Comparison of ENCODE assay signal across 8 cellular contexts in genomic region chr3:121749276-121750086, GRCh38. TPM values are rescaled to one million over a fixed set of nuclear protein-coding genes. Genes with fewer than 3 reads are reported as not detected.
DNase-seq lines count a peak whose midpoint lies in the region; ATAC-seq, FAIRE-seq and TF ChIP-seq lines count a peak whose summit lies in the region.

TSS of gene GOLGB1 (minus strand) at chr3:121749741. CDS start at chr3:121730971, 18,770 bp downstream.

- H2BK5ac ChIP-seq in trophoblast cell (ENCODE audit: low read depth, low read length, poor library complexity) = peak within 1 kb of the TSS; percentile 68

- H3K4me1 ChIP-seq in adipocyte (ENCODE audit: control insufficient read depth, insufficient read depth, low read length) (peaks cover 25% of the 10 kb centered on the region), trophoblast cell (ENCODE audit: control insufficient read depth in 1 of 2, insufficient read depth in 2 of 2, low read length in 2 of 2) (peaks cover 2 to 10% of the 10 kb centered on the region in 2 experiments), transverse colon (peaks cover 18 to 35% (median 21%) of the 10 kb centered on the region in 4 donors)

- H3K4ac ChIP-seq in trophoblast cell (ENCODE audit: low read depth, low read length) = peak within 1 kb of the TSS; percentile 33

- peak within 1 kb of the TSS; percentile 72 for H4K91ac ChIP-seq in trophoblast cell (ENCODE audit: low read depth, low read length)

- peaks cover 7% of the 10 kb centered on the region for H3K79me2 ChIP-seq in trophoblast cell (ENCODE audit: control insufficient read depth, insufficient read depth, low read length, poor library complexity)

- peak within 1 kb of the TSS; percentile 18 for H2AK5ac ChIP-seq in trophoblast cell (ENCODE audit: low read length)

- H3K27me3 ChIP-seq in adipocyte (replicated peaks; ENCODE audit: control insufficient read depth, insufficient read depth, low read length) (no peaks in the 10 kb centered on the region), trophoblast cell (ENCODE audit: insufficient read depth, low read length) (no peaks in the 10 kb centered on the region), transverse colon (no peaks in the 10 kb centered on the region)

- H3K14ac ChIP-seq in trophoblast cell (ENCODE audit: low read length) = peak within 1 kb of the TSS; percentile 78

- peak within 1 kb of the TSS; percentile 63 for H4K12ac ChIP-seq in trophoblast cell (ENCODE audit: low read depth, low read length)

- peak; percentile 100 for FAIRE-seq in GM12891 (lab: Jason Lieb, UNC)

- DNase-seq in GM12891 (ENCODE audit: insufficient read length, low spot score) (peak; percentile 72), NCI-H1417 treated with DMSO at 0.1 percent for 48 hours (lab: John Stamatoyannopoulos, UW) (peak; percentile 97), SW 1271 (lab: John Stamatoyannopoulos, UW) (peak; percentile 99 to 100), adipocyte (ENCODE audit: low read depth) (peak; percentile 99), cardiac septum (ENCODE audit: low spot score) (peak; percentile 98), trophoblast cell (peak; percentile 99), transverse colon (peak; percentile 95)

- peaks cover 5% of the 10 kb centered on the region for H3K79me1 ChIP-seq in trophoblast cell (ENCODE audit: low read length)

- H3K36me3 ChIP-seq in adipocyte (ENCODE audit: control insufficient read depth, insufficient read depth, low read length, severe bottlenecking) (no peaks in the 10 kb centered on the region), trophoblast cell (ENCODE audit: control insufficient read depth in 1 of 2, insufficient read depth in 2 of 2, low read length in 2 of 2) (no peaks in the 10 kb centered on the region), transverse colon (no peaks in the 10 kb centered on the region)

- in situ Hi-C loops in transverse colon (cut with MboI; ENCODE audit: low pct_ligation_motif_present in 1 of 4, low pct_unique_long_range_greater_than_20kb in 1 of 4, low sequenced_read_pairs in 3 of 4) = no loop called here

- peak; percentile 98 for ATAC-seq in HG02798 (IDR thresholded peaks at IDR 0.05; ENCODE audit: poor library complexity, unreplicated experiment)

- no CpG with 5 or more reads among the region's 51 CpGs for WGBS in trophoblast cell (ENCODE audit: extremely low coverage, insufficient coverage, insufficient read length)
- 0 to 1% methylated on average over 2 to 51 of the region's 51 CpGs for WGBS in transverse colon (ENCODE audit: low coverage in 1 of 2), 2 donors

- TF ChIP-seq CTCF in transverse colon (IDR thresholded peaks at IDR 0.05) = peak in 1 of 5 experiments; percentile 24

- TF ChIP-seq POLR2A in GM12891 (IDR thresholded peaks at IDR 0.05; ENCODE audit: low read depth, low read length) (peak; percentile 97), transverse colon (IDR thresholded peaks at IDR 0.05) (peak; percentile 100)

- H3K23ac ChIP-seq in trophoblast cell (ENCODE audit: low read length) = no peak within 1 kb of the TSS

- H3K9me3 ChIP-seq in adipocyte (ENCODE audit: control insufficient read depth, low read length) (no peaks in the 10 kb centered on the region), trophoblast cell (ENCODE audit: insufficient read depth, low read depth, low read length) (no peaks in the 10 kb centered on the region), transverse colon (no peaks in the 10 kb centered on the region)

- intact Hi-C loops in cardiac septum (cut with DNase I) = loop anchor here (5.0 kb wide), 1 partner anchor 202 kb away; the partner anchor contains the start of gene POLQ
- intact Hi-C loops in transverse colon (cut with DNase I; ENCODE audit: low total_unique reads) = no loop called here

- H4K8ac ChIP-seq in trophoblast cell (ENCODE audit: low read depth, low read length) = peak within 1 kb of the TSS; percentile 87

- H3K4me3 ChIP-seq in adipocyte (ENCODE audit: low read length) = peak within 1 kb of the TSS; percentile 96
- H3K4me3 ChIP-seq in trophoblast cell (ENCODE audit: low read depth, low read length) = peak within 1 kb of the TSS; percentile 96
- peak within 1 kb of the TSS; percentile 66 to 94 (median 82) for H3K4me3 ChIP-seq in transverse colon

- peak within 1 kb of the TSS; percentile 83 for H3K18ac ChIP-seq in trophoblast cell (ENCODE audit: low read length)

- H3K27ac ChIP-seq in trophoblast cell (ENCODE audit: low read depth, low read length) (peak within 1 kb of the TSS; percentile 56), transverse colon (peak within 1 kb of the TSS; percentile 90 to 97 (median 94))

- no peak for TF ChIP-seq EP300 in transverse colon (IDR thresholded peaks at IDR 0.05; ENCODE audit: low read depth)

- H3K9ac ChIP-seq in adipocyte (ENCODE audit: low read length) (peak within 1 kb of the TSS; percentile 98), trophoblast cell (ENCODE audit: low read length) (peak within 1 kb of the TSS; percentile 97)

- peak within 1 kb of the TSS; percentile 85 for H3K4me2 ChIP-seq in trophoblast cell (ENCODE audit: low read length)

- peak within 1 kb of the TSS; percentile 59 for H2BK120ac ChIP-seq in trophoblast cell (ENCODE audit: insufficient read depth, low read length, poor library complexity)

- H2BK12ac ChIP-seq in trophoblast cell (ENCODE audit: low read length) = no peak within 1 kb of the TSS

- H2AFZ ChIP-seq in trophoblast cell (ENCODE audit: insufficient read depth, low read length, poor library complexity) = peak within 1 kb of the TSS; percentile 61

TF ChIP-seq in GM12891, 5 proteins besides CTCF, POLR2A, EP300 and RAD21:
- no peak for TF ChIP-seq PAX5 (IDR thresholded peaks at IDR 0.05; ENCODE audit: insufficient read depth, low read length, severe bottlenecking)
- TF ChIP-seq TAF1 (IDR thresholded peaks at IDR 0.05; ENCODE audit: low read depth, low read length) = peak; percentile 79; the same call in 1 of the 2 replicates
- TF ChIP-seq SPI1 (IDR thresholded peaks at IDR 0.05; ENCODE audit: low read depth, low read length) = peak; percentile 76
- TF ChIP-seq POLR2AphosphoS5 (IDR thresholded peaks at IDR 0.05; ENCODE audit: low read depth, low read length) = peak; percentile 94
- peak; percentile 78 for TF ChIP-seq POU2F2 (IDR thresholded peaks at IDR 0.05; ENCODE audit: low read depth, low read length)
TF ChIP-seq in GM12891: peak in this region for 4.

RNA-seq across cellular contexts. Expression of gene GOLGB1, which starts in this region (rescaled TPM):
- 15.6 TPM for polyA plus RNA-seq in GM12891 (2012; ENCODE audit: low read depth, missing spikeins)
- 49.9 TPM for total RNA-seq in cardiac septum
- polyA plus RNA-seq in trophoblast cell (2013) = 31.7 and 33.9 TPM in 2 replicates
- total RNA-seq in transverse colon = 100 to 1,000 TPM in 1 of 4 donors, 10 to 100 TPM in 3; 71.7 to 101 (median 94.9) TPM

Comparison
In these comparisons a context has a peak if more than half of its experiments do, and no peak if none do; other contexts are left out.
1. Peak in every context shown above with its lines: DNase-seq, ATAC-seq, H3K4me3 ChIP-seq and H3K27ac ChIP-seq.